ENCODE assay signal across 21 cellular contexts in the genomic region with DNA sequence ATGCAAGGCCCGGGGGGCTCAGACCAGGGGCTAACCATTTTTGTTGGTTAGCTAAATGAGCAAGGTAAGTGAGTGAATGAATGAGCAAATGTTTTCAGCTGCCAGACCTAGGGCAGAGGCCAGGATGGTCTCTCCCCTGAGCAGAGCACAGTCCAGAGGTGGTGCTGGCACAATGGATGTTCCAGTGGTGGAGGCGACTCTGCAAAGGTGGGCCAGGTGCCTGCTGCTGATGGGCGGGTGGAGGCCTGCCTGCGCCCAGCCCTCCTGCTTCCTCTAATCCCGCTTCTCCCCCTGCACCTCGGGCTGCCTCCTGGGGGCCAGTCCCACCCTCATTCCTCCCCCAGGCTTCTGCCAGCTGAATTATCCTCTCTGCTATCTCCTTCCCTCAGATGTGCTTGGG.
"Had no signal": no experiment of that assay in that cellular context is flagged by ENCODE, and none has a peak within 500 bp of the region (broad histone marks: within the 10 kb centered on the region; RNA-seq: fewer than 3 reads in every experiment).

No MANE protein-coding gene starts in this region.

- H3K36me3 ChIP-seq: MG63, SJSA1 had no signal

- DNase-seq: Karpas-422, KG1, MG63, NCI-H1092, NCI-H1105 treated with DMSO at 0.1 percent for 48 hours, NCI-H1417 treated with DMSO at 0.1 percent for 48 hours, NCI-H146, NCI-H1694 treated with DMSO at 0.1 percent for 48 hours, NCI-H1930, NCI-H2081, NCI-H2107, NCI-H2227 treated with DMSO at 0.1 percent for 48 hours, NCI-H510A, NCI-H524 treated with DMSO at 0.1 percent for 48 hours, NCI-H69, NCI-H774, Right ventricle myocardium superior, RPMI8226, SIG-M5 had no signal

- H3K27ac ChIP-seq: SJSA1, SK-N-MC had no signal

- H3K4me1 ChIP-seq: SJSA1 had no signal

- H3K4me3 ChIP-seq: MG63, SJSA1, SK-N-MC had no signal

- H3K9me3 ChIP-seq: MG63, SJSA1 had no signal

- H3K27me3 ChIP-seq: MG63 had no signal
